In genomic region chr5:41406424-41406823, GRCh38 we compare ENCODE assay signal across 13 cellular contexts.
"Had no signal": no experiment of that assay in that cellular context is flagged by ENCODE, and none has a peak within 500 bp of the region (broad histone marks: within the 10 kb centered on the region; RNA-seq: fewer than 3 reads in every experiment).

No MANE protein-coding gene starts in this region.

- H3K36me3 ChIP-seq: WERI-Rb-1 had no signal

- DNase-seq: activated CD4-positive, alpha-beta T cell treated with anti-CD3 and anti-CD28 coated beads for 1 hour; activated naive CD8-positive, alpha-beta T cell treated with anti-CD3 and anti-CD28 coated beads for 36 hours; amniotic stem cell; erythroblast; head of caudate nucleus; immature natural killer cell; stimulated activated CD4-positive, alpha-beta T cell treated with anti-CD3 and anti-CD28 coated beads, Interleukin-15, amount 100 ng/mL, for 24 hours; stimulated activated CD4-positive, alpha-beta T cell treated with anti-CD3 and anti-CD28 coated beads, Interleukin-2, amount 100 ng/mL, for 48 hours; SW 1271; T-helper 2 cell; trophoblast cell; WERI-Rb-1 had no signal

- FAIRE-seq: frontal cortex had no signal

- H3K27ac ChIP-seq: WERI-Rb-1 had no signal
